In the genomic region with DNA sequence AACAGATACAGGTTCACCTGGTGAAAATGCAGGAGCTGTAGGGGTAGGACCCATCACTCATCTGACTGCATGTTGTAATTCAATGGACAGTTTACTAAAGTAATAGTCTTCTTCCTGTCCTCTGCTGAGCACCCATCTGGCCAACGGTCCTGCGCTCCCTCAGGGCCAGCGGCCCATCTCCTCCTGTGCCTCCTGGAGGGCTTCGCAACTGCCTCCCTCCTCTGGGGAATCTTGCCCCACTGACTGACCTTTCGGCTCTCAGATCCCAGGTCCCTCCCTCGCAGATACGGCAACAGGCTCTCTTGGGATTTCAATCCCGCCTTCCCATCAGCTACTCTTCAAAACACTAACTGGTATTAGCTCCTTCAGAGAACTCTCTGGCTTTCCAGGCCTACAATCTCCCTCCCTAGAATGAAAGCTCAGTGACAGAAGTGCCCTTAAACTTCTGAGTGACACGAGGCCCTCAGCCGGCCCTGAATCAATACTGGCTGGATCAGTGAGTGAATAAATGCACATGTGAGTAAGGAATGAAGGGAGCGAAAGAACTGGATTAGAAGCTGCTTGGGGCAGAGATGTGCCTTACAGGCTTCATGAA, we compare ENCODE assay signal across 8 cellular contexts. TPM values are rescaled to one million over a fixed set of nuclear protein-coding genes. Genes with fewer than 3 reads are reported as not detected.
DNase-seq lines count a peak whose midpoint lies in the region; ATAC-seq and TF ChIP-seq lines count a peak whose summit lies in the region.

No MANE protein-coding gene starts in this region.

- H4K20me1 ChIP-seq in neural cell (ENCODE audit: insufficient read depth): no peaks in the 10 kb centered on the region

- H3K4me3 Mint-ChIP-seq in CD4-positive, CD25-positive, alpha-beta regulatory T cell: peak overlapping the region; percentile 95 to 97 (median 96)

- DNase-seq in CD4-positive, CD25-positive, alpha-beta regulatory T cell: no peak
- DNase-seq in choroid plexus epithelial cell (ENCODE audit: low read depth) (no peak), glomerular visceral epithelial cell (ENCODE audit: extremely low spot score) (no peak)

- H3K36me3 ChIP-seq in CD4-positive, CD25-positive, alpha-beta regulatory T cell (ENCODE audit: control insufficient read depth, insufficient read depth, low read length): no peaks in the 10 kb centered on the region
- H3K36me3 ChIP-seq in KOPT-K1 (ENCODE audit: insufficient read depth, low read length) (no peaks in the 10 kb centered on the region), neural cell (ENCODE audit: insufficient read depth, low read length) (no peaks in the 10 kb centered on the region)

- H3K36me3 Mint-ChIP-seq in CD4-positive, CD25-positive, alpha-beta regulatory T cell: no peaks in the 10 kb centered on the region

- peaks cover 9 to 43% (median 22%) of the 10 kb centered on the region in 4 donors for H3K4me1 Mint-ChIP-seq in CD4-positive, CD25-positive, alpha-beta regulatory T cell

- H2AFZ ChIP-seq in neural cell (ENCODE audit: low read depth, low read length): peak overlapping the region; percentile 1

- no peak for TF ChIP-seq CTCF in choroid plexus epithelial cell (conservative IDR thresholded peaks at IDR 0.05; ENCODE audit: low read depth, low read length)
- no peak for TF ChIP-seq CTCF in neural cell (IDR thresholded peaks at IDR 0.05; ENCODE audit: poor library complexity, severe bottlenecking)

- H3K4me3 ChIP-seq in CD4-positive, CD25-positive, alpha-beta regulatory T cell (ENCODE audit: low read depth, low read length): peak overlapping the region; percentile 59
- H3K4me3 ChIP-seq in choroid plexus epithelial cell (ENCODE audit: low read depth, low read length): peak overlapping the region; percentile 91
- H3K4me3 ChIP-seq in neural cell (ENCODE audit: low read length): peak overlapping the region; percentile 89

- ATAC-seq in CD4-positive, CD25-positive, alpha-beta regulatory T cell (ENCODE audit: low read depth in 2 of 2): no peak
- ATAC-seq in HG02938 (IDR thresholded peaks at IDR 0.05; ENCODE audit: unreplicated experiment) (no peak), GM19467 (IDR thresholded peaks at IDR 0.05; ENCODE audit: unreplicated experiment) (no peak), GM21381 (IDR thresholded peaks at IDR 0.05; ENCODE audit: unreplicated experiment) (no peak)

- no peaks in the 10 kb centered on the region for H3K9me3 Mint-ChIP-seq in CD4-positive, CD25-positive, alpha-beta regulatory T cell

- no peaks in the 10 kb centered on the region for H3K27me3 Mint-ChIP-seq in CD4-positive, CD25-positive, alpha-beta regulatory T cell

- no peaks in the 10 kb centered on the region for H3K27me3 ChIP-seq in CD4-positive, CD25-positive, alpha-beta regulatory T cell (ENCODE audit: control insufficient read depth, insufficient read depth, low read length)
- no peaks in the 10 kb centered on the region for H3K27me3 ChIP-seq in neural cell (ENCODE audit: insufficient read depth, low read depth, low read length)

- H3K9ac ChIP-seq in neural cell (ENCODE audit: low read length): peak overlapping the region; percentile 92

- H3K9me3 ChIP-seq in CD4-positive, CD25-positive, alpha-beta regulatory T cell (ENCODE audit: control insufficient read depth in 2 of 2, low read length in 2 of 2): no peaks in the 10 kb centered on the region
- H3K9me3 ChIP-seq in KOPT-K1 (ENCODE audit: insufficient read depth, low read length, poor library complexity, severe bottlenecking) (no peaks in the 10 kb centered on the region), neural cell (ENCODE audit: low read length) (no peaks in the 10 kb centered on the region)

- H3K79me2 ChIP-seq in neural cell (replicated peaks; ENCODE audit: insufficient read depth, low read length): peaks cover 4% of the 10 kb centered on the region

- peak overlapping the region; percentile 85 for H3K27ac ChIP-seq in CD4-positive, CD25-positive, alpha-beta regulatory T cell (ENCODE audit: insufficient read depth, low read length, poor library complexity, severe bottlenecking)
- H3K27ac ChIP-seq in KOPT-K1 (ENCODE audit: low read depth, low read length, poor library complexity, severe bottlenecking) (peak overlapping the region; percentile 78), neural cell (ENCODE audit: low read length) (peak overlapping the region; percentile 91)

- peaks cover 21% of the 10 kb centered on the region for H3K4me1 ChIP-seq in CD4-positive, CD25-positive, alpha-beta regulatory T cell (ENCODE audit: control insufficient read depth, insufficient read depth, low read length, poor library complexity, severe bottlenecking)

- peak overlapping the region; percentile 85 to 90 (median 87) for H3K27ac Mint-ChIP-seq in CD4-positive, CD25-positive, alpha-beta regulatory T cell

- TF ChIP-seq RAD21 in neural cell (conservative IDR thresholded peaks at IDR 0.05): no peak

- no peaks in the 10 kb centered on the region for H3F3A ChIP-seq in neural cell (ENCODE audit: insufficient read depth, low read length, poor library complexity, severe bottlenecking)

- no peak for TF ChIP-seq EP300 in neural cell (conservative IDR thresholded peaks at IDR 0.05; ENCODE audit: poor library complexity, severe bottlenecking)

- H3K9me2 ChIP-seq in neural cell (ENCODE audit: insufficient read depth, low read length): no peaks in the 10 kb centered on the region

- H3K4me2 ChIP-seq in neural cell (ENCODE audit: low read length): peak overlapping the region; percentile 94

TF ChIP-seq in neural cell, 6 proteins besides CTCF, POLR2A, EP300 and RAD21:
- TF ChIP-seq EZH2 (IDR thresholded peaks at IDR 0.05; ENCODE audit: borderline replicate concordance, insufficient read depth, low read length, poor library complexity, severe bottlenecking): no peak
- TF ChIP-seq SMC3 (conservative IDR thresholded peaks at IDR 0.05; ENCODE audit: poor library complexity): no peak
- TF ChIP-seq POLR2AphosphoS5 (IDR thresholded peaks at IDR 0.05): no peak
- TF ChIP-seq MXI1 (conservative IDR thresholded peaks at IDR 0.05; ENCODE audit: poor library complexity, severe bottlenecking): no peak
- TF ChIP-seq, protein P1, sequence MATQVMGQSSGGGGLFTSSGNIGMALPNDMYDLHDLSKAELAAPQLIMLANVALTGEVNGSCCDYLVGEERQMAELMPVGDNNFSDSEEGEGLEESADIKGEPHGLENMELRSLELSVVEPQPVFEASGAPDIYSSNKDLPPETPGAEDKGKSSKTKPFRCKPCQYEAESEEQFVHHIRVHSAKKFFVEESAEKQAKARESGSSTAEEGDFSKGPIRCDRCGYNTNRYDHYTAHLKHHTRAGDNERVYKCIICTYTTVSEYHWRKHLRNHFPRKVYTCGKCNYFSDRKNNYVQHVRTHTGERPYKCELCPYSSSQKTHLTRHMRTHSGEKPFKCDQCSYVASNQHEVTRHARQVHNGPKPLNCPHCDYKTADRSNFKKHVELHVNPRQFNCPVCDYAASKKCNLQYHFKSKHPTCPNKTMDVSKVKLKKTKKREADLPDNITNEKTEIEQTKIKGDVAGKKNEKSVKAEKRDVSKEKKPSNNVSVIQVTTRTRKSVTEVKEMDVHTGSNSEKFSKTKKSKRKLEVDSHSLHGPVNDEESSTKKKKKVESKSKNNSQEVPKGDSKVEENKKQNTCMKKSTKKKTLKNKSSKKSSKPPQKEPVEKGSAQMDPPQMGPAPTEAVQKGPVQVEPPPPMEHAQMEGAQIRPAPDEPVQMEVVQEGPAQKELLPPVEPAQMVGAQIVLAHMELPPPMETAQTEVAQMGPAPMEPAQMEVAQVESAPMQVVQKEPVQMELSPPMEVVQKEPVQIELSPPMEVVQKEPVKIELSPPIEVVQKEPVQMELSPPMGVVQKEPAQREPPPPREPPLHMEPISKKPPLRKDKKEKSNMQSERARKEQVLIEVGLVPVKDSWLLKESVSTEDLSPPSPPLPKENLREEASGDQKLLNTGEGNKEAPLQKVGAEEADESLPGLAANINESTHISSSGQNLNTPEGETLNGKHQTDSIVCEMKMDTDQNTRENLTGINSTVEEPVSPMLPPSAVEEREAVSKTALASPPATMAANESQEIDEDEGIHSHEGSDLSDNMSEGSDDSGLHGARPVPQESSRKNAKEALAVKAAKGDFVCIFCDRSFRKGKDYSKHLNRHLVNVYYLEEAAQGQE (IDR thresholded peaks at IDR 0.05; ENCODE audit: borderline replicate concordance): no peak
- TF ChIP-seq TAF1 (IDR thresholded peaks at IDR 0.05; ENCODE audit: low read depth): no peak

RNA-seq across cellular contexts. Expression of gene PEMT, which starts 1.3 kb away (rescaled TPM):
- 13.2 TPM for total RNA-seq in CD4-positive, CD25-positive, alpha-beta regulatory T cell
- 10 to 100 TPM; 23.8 to 33.2 (median 29.4) TPM for polyA plus RNA-seq in CD4-positive, CD25-positive, alpha-beta regulatory T cell
- 64.2 and 71.7 TPM in 2 replicates for polyA plus RNA-seq in neural cell
- 24.8 and 26.5 TPM in 2 replicates for polyA minus RNA-seq in neural cell
